15 cellular contexts compared by ENCODE assay signal in the genomic region with DNA sequence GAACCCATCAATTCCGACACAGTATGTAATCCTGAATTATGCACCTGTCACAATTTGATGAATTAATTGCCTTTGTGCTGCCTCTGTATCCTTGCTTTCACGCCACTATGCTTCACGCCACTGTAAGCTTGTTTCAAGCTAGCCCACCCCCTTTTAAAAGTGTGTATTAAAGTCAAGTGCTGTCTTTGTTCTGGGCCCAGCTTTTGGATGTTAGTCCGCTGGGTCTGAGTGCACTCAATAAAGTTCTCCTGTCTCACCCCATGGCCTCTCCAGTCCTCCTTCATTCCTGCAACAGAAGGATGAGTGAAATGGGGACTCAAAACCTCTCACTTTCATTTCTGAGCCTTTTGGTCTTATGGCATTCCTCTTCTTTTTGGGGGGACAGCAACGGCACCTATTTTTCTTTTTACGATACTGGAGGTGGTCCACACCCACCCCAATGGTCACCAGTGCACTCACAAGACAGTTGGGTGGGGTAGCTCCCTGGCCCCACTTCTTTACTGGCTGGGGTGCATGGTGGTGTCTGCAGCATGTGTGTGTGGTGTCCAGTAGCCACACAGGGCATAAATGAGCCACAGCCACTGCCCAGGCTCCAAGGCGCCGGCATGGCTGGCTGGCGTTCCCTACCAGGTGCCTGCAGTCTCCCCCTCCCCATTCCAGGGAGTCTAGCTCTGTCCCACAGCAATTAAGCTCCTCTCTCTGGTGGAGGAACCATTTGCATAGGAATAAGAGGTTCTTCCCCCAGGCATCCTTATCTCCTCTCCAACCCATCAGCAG. TPM values are rescaled to one million over a fixed set of nuclear protein-coding genes. Genes with fewer than 3 reads are reported as not detected.
A peak's percentile ranks its signal among the peaks of the same experiment; 100 is the strongest.
DNase-seq lines count a peak whose midpoint lies in the region; ATAC-seq and TF ChIP-seq lines count a peak whose summit lies in the region.
"Had no signal": no experiment of that assay in that cellular context is flagged by ENCODE, and none has a peak within 500 bp of the region (broad histone marks: within the 10 kb centered on the region; RNA-seq: fewer than 3 reads in every experiment).

No MANE protein-coding gene starts in this region.

- no peaks in the 10 kb centered on the region for H3K27me3 ChIP-seq in Caco-2 (replicated peaks; ENCODE audit: control insufficient read depth, insufficient read depth, low read length)
- H3K27me3 ChIP-seq in HUES64 (ENCODE audit: insufficient read depth, low read length): no peaks in the 10 kb centered on the region
- H3K27me3 ChIP-seq in mesendoderm (ENCODE audit: insufficient read depth, low read length, poor library complexity): no peaks in the 10 kb centered on the region
- H3K27me3 ChIP-seq: gastrocnemius medialis had no signal

- WGBS in HUES64: 92% methylated on average over 9 of the region's 9 CpGs
- no CpG with 5 or more reads among the region's 9 CpGs for WGBS in mesendoderm (ENCODE audit: extremely low coverage, insufficient coverage, low lambda C conversion rate)

- H3K27ac Mint-ChIP-seq in Caco-2 (ENCODE audit: unreplicated experiment): peak overlapping the region; percentile 42
- H3K27ac Mint-ChIP-seq in activated CD8-positive, alpha-beta T cell treated with anti-CD3 and anti-CD28 coated beads for 36 hours: peak overlapping the region; percentile 91

- H2BK120ac ChIP-seq in mesendoderm (ENCODE audit: low read depth, low read length): no peak overlapping the region

- peaks cover 4% of the 10 kb centered on the region for H3K4me1 Mint-ChIP-seq in Caco-2 (ENCODE audit: low read depth, unreplicated experiment)
- peaks cover 43% of the 10 kb centered on the region for H3K4me1 Mint-ChIP-seq in activated CD8-positive, alpha-beta T cell treated with anti-CD3 and anti-CD28 coated beads for 36 hours (ENCODE audit: low read depth)

- BruUV-seq in Caco-2 (replicated peaks; lab: Mats Ljungman, UMichigan): no TSS peak

- TF ChIP-seq CTCF in Caco-2 (IDR thresholded peaks at IDR 0.05; ENCODE audit: insufficient read depth in 1 of 2, low read depth in 1 of 2, low read length in 1 of 2, severe bottlenecking in 1 of 2, unreplicated experiment in 1 of 2): no peak
- TF ChIP-seq CTCF in activated CD8-positive, alpha-beta T cell treated with anti-CD3 and anti-CD28 coated beads for 36 hours (IDR thresholded peaks at IDR 0.05): no peak

- H3K4me3 ChIP-seq in Caco-2 (ENCODE audit: low read depth, low read length) (no peak overlapping the region), HUES64 (ENCODE audit: low read length) (peak overlapping the region; percentile 76), mesendoderm (ENCODE audit: low read length) (no peak overlapping the region)

- no peak overlapping the region for H3K27ac ChIP-seq in HUES64 (ENCODE audit: low read depth, low read length)
- H3K27ac ChIP-seq in mesendoderm (ENCODE audit: low read depth, low read length): no peak overlapping the region
- H3K27ac ChIP-seq: coronary artery had no signal

- H2BK5ac ChIP-seq in mesendoderm (ENCODE audit: low read length): no peak overlapping the region

- CTCF ChIA-PET in Caco-2 (lab: Charles Lee): no interaction called here
- CTCF ChIA-PET in activated CD8-positive, alpha-beta T cell treated with anti-CD3 and anti-CD28 coated beads for 36 hours (lab: Charles Lee): interaction anchor here (0.9 to 2.7 kb wide), 8 partner anchors 9 to 279 kb away, joined by 3 to 27 read pairs (median 4); no protein-coding TSS in a partner anchor

- no peak overlapping the region for H3K56ac ChIP-seq in mesendoderm (ENCODE audit: low read length)

- peaks cover 15% of the 10 kb centered on the region for H3K9me3 ChIP-seq in Caco-2
- H3K9me3 ChIP-seq in HUES64 (ENCODE audit: insufficient read depth, low read depth, low read length): peaks cover 16% of the 10 kb centered on the region
- H3K9me3 ChIP-seq: gastrocnemius medialis had no signal

- no peaks in the 10 kb centered on the region for H3K36me3 ChIP-seq in Caco-2 (ENCODE audit: control insufficient read depth, insufficient read depth, low read length)
- peaks cover 12% of the 10 kb centered on the region; the same call in 1 of the 2 replicates for H3K36me3 ChIP-seq in HUES64 (ENCODE audit: insufficient read depth, low read length)
- H3K36me3 ChIP-seq in mesendoderm (ENCODE audit: control insufficient read depth, insufficient read depth, low read length): no peaks in the 10 kb centered on the region
- H3K36me3 ChIP-seq: gastrocnemius medialis had no signal

- no peak overlapping the region for H3K18ac ChIP-seq in mesendoderm (ENCODE audit: low read length)

- no peak overlapping the region for H2AK5ac ChIP-seq in mesendoderm (ENCODE audit: low read length)

- no peak for ATAC-seq in activated CD8-positive, alpha-beta T cell treated with anti-CD3 and anti-CD28 coated beads for 36 hours
- ATAC-seq: gastrocnemius medialis, left colon had no signal

- H3K9me3 Mint-ChIP-seq in Caco-2 (ENCODE audit: unreplicated experiment): peaks cover 35% of the 10 kb centered on the region
- peaks cover 21% of the 10 kb centered on the region for H3K9me3 Mint-ChIP-seq in activated CD8-positive, alpha-beta T cell treated with anti-CD3 and anti-CD28 coated beads for 36 hours

- H3K36me3 Mint-ChIP-seq in Caco-2 (ENCODE audit: insufficient read depth, unreplicated experiment): peaks cover 23% of the 10 kb centered on the region
- peaks cover 54% of the 10 kb centered on the region for H3K36me3 Mint-ChIP-seq in activated CD8-positive, alpha-beta T cell treated with anti-CD3 and anti-CD28 coated beads for 36 hours (ENCODE audit: low read depth)

- H3K79me1 ChIP-seq in mesendoderm (ENCODE audit: low read length): no peaks in the 10 kb centered on the region

- no peaks in the 10 kb centered on the region for H3K27me3 Mint-ChIP-seq in Caco-2 (ENCODE audit: insufficient read depth, unreplicated experiment)
- H3K27me3 Mint-ChIP-seq in activated CD8-positive, alpha-beta T cell treated with anti-CD3 and anti-CD28 coated beads for 36 hours: no peaks in the 10 kb centered on the region

- POLR2A ChIA-PET in Caco-2 (lab: Charles Lee): no interaction called here
- POLR2A ChIA-PET in activated CD8-positive, alpha-beta T cell treated with anti-CD3 and anti-CD28 coated beads for 36 hours (lab: Charles Lee): interaction anchor here (0.6 to 3.7 kb wide), 6 partner anchors 9 to 144 kb away, joined by 3 to 33 read pairs (median 4); partner anchors contain the start of gene MRPL9

- no peak overlapping the region for H3K9ac ChIP-seq in HUES64 (ENCODE audit: low read depth, low read length)
- no peak overlapping the region for H3K9ac ChIP-seq in mesendoderm (ENCODE audit: low read length)

- no peaks in the 10 kb centered on the region for H3K4me1 ChIP-seq in Caco-2
- peaks cover 8% of the 10 kb centered on the region for H3K4me1 ChIP-seq in HUES64 (ENCODE audit: insufficient read depth, low read length)
- peaks cover 2% of the 10 kb centered on the region for H3K4me1 ChIP-seq in mesendoderm (ENCODE audit: control insufficient read depth, low read depth, low read length)

- DNase-seq in Caco-2: peak in 1 of 2 experiments; percentile 40
- peak; percentile 36 for DNase-seq in activated CD8-positive, alpha-beta T cell treated with anti-CD3 and anti-CD28 coated beads for 36 hours
- DNase-seq in mesendoderm: peak; percentile 46
- no peak for DNase-seq in AG08396 (ENCODE audit: low spot score)
- no peak for DNase-seq in NCI-H2029 (lab: John Stamatoyannopoulos, UW)
- no peak for DNase-seq in NK-92 treated with Interleukin-12 subunit alpha and Interleukin-12 subunit beta, amount 100 ng/mL, for 24 hours (lab: John Stamatoyannopoulos, UW)
- DNase-seq: activated effector memory CD4-positive, alpha-beta T cell treated with Interleukin-2 at 50 U/mL for 16 hours; gastrocnemius medialis; left colon; NCI-H1417 treated with DMSO at 0.1 percent for 48 hours; nucleus accumbens; stimulated activated naive CD4-positive, alpha-beta T cell had no signal

- H2BK15ac ChIP-seq in mesendoderm (replicated peaks; ENCODE audit: low read depth): no peak overlapping the region

- intact Hi-C loops in Caco-2 (cut with micrococcal nuclease; ENCODE audit: unreplicated experiment): no loop called here
- intact Hi-C loops in activated CD8-positive, alpha-beta T cell treated with anti-CD3 and anti-CD28 coated beads for 36 hours (cut with micrococcal nuclease): no loop called here

- H4K5ac ChIP-seq in mesendoderm (ENCODE audit: low read length): no peak overlapping the region

- H3K23ac ChIP-seq in mesendoderm (ENCODE audit: low read length): no peak overlapping the region

- H3K4ac ChIP-seq in mesendoderm (ENCODE audit: low read depth, low read length): no peak overlapping the region

- H4K8ac ChIP-seq in mesendoderm (ENCODE audit: low read depth, low read length): no peak overlapping the region

- H3K79me2 ChIP-seq in mesendoderm (ENCODE audit: control insufficient read depth, insufficient read depth, low read length): no peaks in the 10 kb centered on the region

- no peak overlapping the region for H3K4me2 ChIP-seq in mesendoderm (ENCODE audit: low read length)

- no peak overlapping the region for H3K4me3 Mint-ChIP-seq in Caco-2 (ENCODE audit: unreplicated experiment)
- peak overlapping the region; percentile 82 for H3K4me3 Mint-ChIP-seq in activated CD8-positive, alpha-beta T cell treated with anti-CD3 and anti-CD28 coated beads for 36 hours

RNA-seq across cellular contexts. Expression of gene THEM4, which starts 1.8 kb away (rescaled TPM):
- 7.1 and 9.5 TPM in 2 replicates for total RNA-seq in Caco-2 (2022)
- polyA plus RNA-seq in HUES64 (2013, experiment 1 of 2): 14.9 TPM
- polyA plus RNA-seq in HUES64 (2013, experiment 2 of 2): 16.8 TPM
- total RNA-seq in activated CD8-positive, alpha-beta T cell treated with anti-CD3 and anti-CD28 coated beads for 36 hours: 10 to 100 TPM; 19.9 to 22.0 TPM
- polyA plus RNA-seq in mesendoderm (2013, experiment 1 of 2): 8.5 TPM
- polyA plus RNA-seq in mesendoderm (2013, experiment 2 of 2): 8.4 TPM

RNA-seq across cellular contexts. Expression of gene THEM5, which starts 54.0 kb away (rescaled TPM):
- not detected in 2 replicates for total RNA-seq in Caco-2 (2022)
- polyA plus RNA-seq in HUES64 (2013, experiment 1 of 2): not detected
- not detected for polyA plus RNA-seq in HUES64 (2013, experiment 2 of 2)
- total RNA-seq in activated CD8-positive, alpha-beta T cell treated with anti-CD3 and anti-CD28 coated beads for 36 hours: not detected
- not detected for polyA plus RNA-seq in mesendoderm (2013, experiment 1 of 2)
- polyA plus RNA-seq in mesendoderm (2013, experiment 2 of 2): not detected
- total RNA-seq: Daoy, gastrocnemius medialis, left colon had no signal

Comparison
In these comparisons a context has a peak if more than half of its experiments do, and no peak if none do; other contexts are left out.
1. DNase-seq: peak in activated CD8-positive, alpha-beta T cell treated with anti-CD3 and anti-CD28 coated beads for 36 hours (single experiment) and mesendoderm (single experiment); none in AG08396 (single experiment), NCI-H2029 (single experiment) and NK-92 treated with Interleukin-12 subunit alpha and Interleukin-12 subunit beta, amount 100 ng/mL, for 24 hours (single experiment).